24 cellular contexts compared by ENCODE assay signal in the genomic region with DNA sequence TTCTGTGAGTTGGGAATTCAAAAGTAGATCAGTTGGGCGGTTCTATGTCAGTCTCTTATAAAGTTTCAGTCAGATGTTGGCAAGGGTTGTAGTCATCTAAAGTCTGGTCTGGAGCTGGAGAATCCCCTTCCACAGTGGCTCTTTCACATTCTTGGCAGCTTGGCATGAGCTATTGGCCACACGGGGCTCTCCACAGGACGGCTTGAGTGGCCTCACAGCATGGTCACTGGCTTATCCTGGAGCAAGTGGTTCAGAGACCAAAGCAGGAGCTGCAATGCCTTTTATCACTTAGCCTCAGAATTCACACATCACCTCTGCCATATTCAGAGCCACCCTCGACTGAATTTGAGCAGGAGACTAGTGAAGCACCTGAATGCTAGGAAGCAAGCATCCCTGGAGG.
"Had no signal": no experiment of that assay in that cellular context is flagged by ENCODE, and none has a peak within 500 bp of the region (broad histone marks: within the 10 kb centered on the region; RNA-seq: fewer than 3 reads in every experiment).

No MANE protein-coding gene starts in this region.

- H3K9me3 Mint-ChIP-seq: natural killer cell; neural crest cell; stimulated activated effector memory CD8-positive, alpha-beta T cell treated with anti-CD3 and anti-CD28 coated beads, Interleukin-12 subunit alpha, Interleukin-12 subunit beta, amount 100 ng/mL, for 72 hours had no signal

- ATAC-seq: heart left ventricle; left lobe of liver; mucosa of descending colon; natural killer cell; pancreas; right cardiac atrium; stimulated activated effector memory CD8-positive, alpha-beta T cell treated with anti-CD3 and anti-CD28 coated beads, Interleukin-12 subunit alpha, Interleukin-12 subunit beta, amount 100 ng/mL, for 72 hours; stimulated activated naive CD8-positive, alpha-beta T cell treated with anti-CD3 and anti-CD28 coated beads, Interleukin-15, Interleukin-2, amounts not matched to agents 100 U/mL and 50 U/mL, for 24 hours; upper lobe of right lung had no signal

- H3K27ac ChIP-seq: colonic mucosa, heart left ventricle, pancreas, testis, tibial nerve, upper lobe of right lung, vagina had no signal

- H3K27me3 ChIP-seq: colonic mucosa, heart left ventricle, pancreas, testis, tibial nerve, upper lobe of right lung, vagina had no signal

- H3K4me1 ChIP-seq: colonic mucosa, heart left ventricle, pancreas, testis, tibial nerve, upper lobe of right lung, vagina had no signal

- DNase-seq: colonic mucosa; dermis blood vessel endothelial cell; effector CD4-positive, alpha-beta T cell; foreskin melanocyte; heart left ventricle; kidney glomerular epithelial cell; mammary epithelial cell; mucosa of descending colon; natural killer cell; pancreas; right cardiac atrium; small intestine; stimulated activated CD4-positive, alpha-beta T cell treated with anti-CD3 and anti-CD28 coated beads, Interleukin-2, amount 100 ng/mL, for 48 hours; stimulated activated CD8-positive, alpha-beta memory T cell treated with anti-CD3 and anti-CD28 coated beads, Interleukin-4, amount 100 ng/mL, for 48 hours; stimulated activated naive CD8-positive, alpha-beta T cell treated with anti-CD3 and anti-CD28 coated beads, Interleukin-15, Interleukin-2, amounts not matched to agents 100 U/mL and 50 U/mL, for 24 hours; testis; upper lobe of right lung had no signal

- H3K27ac Mint-ChIP-seq: natural killer cell; progenitor cell of endocrine pancreas; stimulated activated effector memory CD8-positive, alpha-beta T cell treated with anti-CD3 and anti-CD28 coated beads, Interleukin-12 subunit alpha, Interleukin-12 subunit beta, amount 100 ng/mL, for 72 hours had no signal

- H3K4me3 Mint-ChIP-seq: natural killer cell; neural crest cell; stimulated activated effector memory CD8-positive, alpha-beta T cell treated with anti-CD3 and anti-CD28 coated beads, Interleukin-12 subunit alpha, Interleukin-12 subunit beta, amount 100 ng/mL, for 72 hours had no signal

- H3K27me3 Mint-ChIP-seq: progenitor cell of endocrine pancreas had no signal

- H3K36me3 Mint-ChIP-seq: stimulated activated effector memory CD8-positive, alpha-beta T cell treated with anti-CD3 and anti-CD28 coated beads, Interleukin-12 subunit alpha, Interleukin-12 subunit beta, amount 100 ng/mL, for 72 hours had no signal

- H3K4me1 Mint-ChIP-seq: natural killer cell; neural crest cell; stimulated activated effector memory CD8-positive, alpha-beta T cell treated with anti-CD3 and anti-CD28 coated beads, Interleukin-12 subunit alpha, Interleukin-12 subunit beta, amount 100 ng/mL, for 72 hours had no signal

- FAIRE-seq: islet of Langerhans, pancreas, small intestine had no signal

- H3K9me3 ChIP-seq: colonic mucosa, heart left ventricle, mucosa of descending colon, pancreas, testis, tibial nerve, upper lobe of right lung, vagina had no signal

- H3K36me3 ChIP-seq: colonic mucosa, heart left ventricle, pancreas, tibial nerve, upper lobe of right lung, vagina had no signal

- H3K4me3 ChIP-seq: colonic mucosa, heart left ventricle, mucosa of descending colon, pancreas, testis, tibial nerve, upper lobe of right lung, vagina had no signal
